Comparison of ENCODE assay signal across 9 cellular contexts in the genomic region with DNA sequence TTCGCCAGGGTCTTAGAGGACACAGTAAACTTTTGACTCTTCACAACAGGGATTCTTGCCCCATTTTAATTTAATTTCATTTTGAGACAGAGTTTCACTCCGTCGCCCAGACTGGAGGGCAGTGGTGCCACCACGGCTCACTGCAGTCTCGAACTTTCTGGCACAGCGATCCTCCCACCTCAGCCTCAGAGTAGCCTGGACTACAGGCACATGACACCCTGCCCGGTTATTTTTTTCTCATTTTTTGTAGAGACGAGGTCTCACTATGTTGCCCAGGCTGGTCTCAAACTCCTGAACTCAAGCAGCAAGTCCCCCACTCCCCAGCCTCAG. TPM values are rescaled to one million over a fixed set of nuclear protein-coding genes. Genes with fewer than 3 reads are reported as not detected.
DNase-seq lines count a peak whose midpoint lies in the region; ATAC-seq, FAIRE-seq and TF ChIP-seq lines count a peak whose summit lies in the region.
"Had no signal": no experiment of that assay in that cellular context is flagged by ENCODE, and none has a peak within 500 bp of the region (broad histone marks: within the 10 kb centered on the region; RNA-seq: fewer than 3 reads in every experiment).

No MANE protein-coding gene starts in this region.

- RAD21 ChIA-PET in HCT116 (lab: Charles Lee; ENCODE audit: low non-redundant PET in 1 of 2, low total read pairs in 2 of 2, uncharacterized antibody in 2 of 2, unreplicated experiment in 2 of 2) = no interaction called here

- peaks cover 18 to 25% of the 10 kb centered on the region in 2 experiments for H3K36me3 ChIP-seq in HCT116 (ENCODE audit: control insufficient read depth in 1 of 2, insufficient read depth in 2 of 2, low read length in 2 of 2)
- 0 out of 2 replicates have a peak, but pooled peaks cover 2% of the 10 kb centered on the region for H3K36me3 ChIP-seq in SU-DHL-6 (ENCODE audit: low read length)
- peaks cover 0 to 26% (median 20%) of the 10 kb centered on the region in 6 donors for H3K36me3 ChIP-seq in spleen

- H4K20me1 ChIP-seq in HCT116 (ENCODE audit: insufficient read depth) = no peaks in the 10 kb centered on the region
- no peaks in the 10 kb centered on the region for H4K20me1 ChIP-seq in SU-DHL-6 (ENCODE audit: low read depth, low read length)

- no peak for FAIRE-seq in GM19239 (lab: Jason Lieb, UNC)
- FAIRE-seq: islet of Langerhans had no signal

- TF ChIP-seq CTCF in HCT116 (IDR thresholded peaks at IDR 0.05 in 2 of 3, conservative IDR thresholded peaks at IDR 0.05 in 1 of 3; ENCODE audit: borderline replicate concordance in 1 of 3, insufficient read depth in 1 of 3, low read depth in 2 of 3, low read length in 2 of 3) = no peak; a peak in 2 of 6 replicates
- no peak for TF ChIP-seq CTCF in SU-DHL-6 (IDR thresholded peaks at IDR 0.05; ENCODE audit: insufficient read depth, low read length, poor library complexity, severe bottlenecking)
- TF ChIP-seq CTCF in foreskin fibroblast (IDR thresholded peaks at IDR 0.05; ENCODE audit: low read depth, low read length) = no peak
- TF ChIP-seq CTCF in spleen (IDR thresholded peaks at IDR 0.05 in 8 of 11, conservative IDR thresholded peaks at IDR 0.05 in 3 of 11) = peak in 4 of 11 experiments; percentile 3 to 63 (median 46)

- CTCF ChIA-PET in HCT116 (lab: Charles Lee) = no interaction called here

- intact Hi-C loops in HCT116 (cut with micrococcal nuclease) = loop anchor here (1.0 kb wide), 2 partner anchors 102 to 391 kb away; no protein-coding TSS in a partner anchor
- intact Hi-C loops in spleen (cut with DNase I; ENCODE audit: low total_unique reads) = no loop called here

- ATAC-seq in HCT116 = peak; percentile 65

- H3K9me3 ChIP-seq in HCT116 (ENCODE audit: control insufficient read depth in 1 of 2, insufficient read depth in 1 of 2, low read depth in 1 of 2, low read length in 2 of 2) = no peaks in the 10 kb centered on the region
- no peaks in the 10 kb centered on the region for H3K9me3 ChIP-seq in SU-DHL-6 (ENCODE audit: insufficient read depth, low read length)
- no peaks in the 10 kb centered on the region for H3K9me3 ChIP-seq in spleen

- H3K79me2 ChIP-seq in HCT116 (ENCODE audit: insufficient read depth, low read length) = peaks cover 46% of the 10 kb centered on the region
- peaks cover 23% of the 10 kb centered on the region for H3K79me2 ChIP-seq in SU-DHL-6 (ENCODE audit: insufficient read depth, low read length)

- H3K4me3 ChIP-seq in HCT116 (replicated peaks in 1 of 2; ENCODE audit: low read depth in 1 of 2, low read length in 2 of 2) = peak overlapping the region; percentile 97 to 99
- peak overlapping the region; percentile 75 for H3K4me3 ChIP-seq in SU-DHL-6 (ENCODE audit: insufficient read depth, low read length, poor library complexity, severe bottlenecking)
- H3K4me3 ChIP-seq in foreskin fibroblast (ENCODE audit: low read depth in 1 of 2, low read length in 2 of 2) = peak overlapping the region; percentile 96 to 98
- peak overlapping the region in 6 of 8 donors; percentile 89 to 100 (median 98) for H3K4me3 ChIP-seq in spleen

- TF ChIP-seq POLR2A in HCT116 (IDR thresholded peaks at IDR 0.05; ENCODE audit: borderline replicate concordance, extremely low read depth, insufficient read depth, insufficient read length) = no peak
- TF ChIP-seq POLR2A in spleen (IDR thresholded peaks at IDR 0.05) = no peak

- no peak overlapping the region for H3K27ac ChIP-seq in HCT116 (ENCODE audit: low read depth, low read length)
- H3K27ac ChIP-seq in SU-DHL-6 (ENCODE audit: low read depth, low read length) = no peak overlapping the region
- H3K27ac ChIP-seq in spleen = peak overlapping the region in 4 of 8 donors; percentile 57 to 74 (median 67)

- peak overlapping the region; percentile 96 for H3K9ac ChIP-seq in HCT116 (ENCODE audit: low read length)
- peak overlapping the region; percentile 92 for H3K9ac ChIP-seq in SU-DHL-6 (ENCODE audit: low read length)

- H3K27me3 ChIP-seq in HCT116 (ENCODE audit: insufficient read depth, low read length) = no peaks in the 10 kb centered on the region
- no peaks in the 10 kb centered on the region for H3K27me3 ChIP-seq in SU-DHL-6 (ENCODE audit: low read length)
- H3K27me3 ChIP-seq in spleen (replicated peaks in 1 of 7) = no peaks in the 10 kb centered on the region

- no peaks in the 10 kb centered on the region for H3F3A ChIP-seq in SU-DHL-6 (ENCODE audit: insufficient read depth)

- POLR2A ChIA-PET in HCT116 (lab: Charles Lee) = no interaction called here

- H3K4me2 ChIP-seq in HCT116 (ENCODE audit: low read length) (peak overlapping the region; percentile 93), SU-DHL-6 (ENCODE audit: low read depth, low read length, poor library complexity, severe bottlenecking) (peak overlapping the region; percentile 99)

- no peak for DNase-seq in HCT116 (ENCODE audit: low read depth, low spot score)
- DNase-seq in foreskin fibroblast = no peak
- no peak for DNase-seq in spleen
- no peak for DNase-seq in GM19239 (ENCODE audit: insufficient read length, low spot score)
- no peak for DNase-seq in NK-92 (lab: John Stamatoyannopoulos, UW; ENCODE audit: unreplicated experiment)
- DNase-seq in NOMO-1 (lab: John Stamatoyannopoulos, UW; ENCODE audit: unreplicated experiment in 2 of 2) = no peak
- no peak for DNase-seq in anterior cingulate cortex (lab: John Stamatoyannopoulos, UW)

- no peak for TF ChIP-seq RAD21 in HCT116 (IDR thresholded peaks at IDR 0.05; ENCODE audit: low read depth)

- H3K9me2 ChIP-seq in HCT116 (ENCODE audit: insufficient read depth) = no peaks in the 10 kb centered on the region
- H3K9me2 ChIP-seq in SU-DHL-6 (replicated peaks; ENCODE audit: insufficient read depth, low read length) = no peaks in the 10 kb centered on the region

- WGBS in spleen, 5 donors = 64 to 70% (median 65%) methylated on average over 8 of the region's 8 CpGs

- H3K4me1 ChIP-seq in HCT116 (ENCODE audit: control insufficient read depth in 1 of 2, insufficient read depth in 2 of 2, low read length in 2 of 2) (peaks cover 3 to 10% of the 10 kb centered on the region in 2 experiments; a peak in 3 of 4 replicates), spleen (peaks cover 6 to 45% (median 29%) of the 10 kb centered on the region in 6 donors)

- no TSS peak for BruUV-seq in HCT116 (replicated peaks; lab: Mats Ljungman, UMichigan)

- peak overlapping the region; percentile 98 for H2AFZ ChIP-seq in HCT116 (ENCODE audit: low read depth, low read length, poor library complexity, severe bottlenecking)
- H2AFZ ChIP-seq in SU-DHL-6 (ENCODE audit: low read depth, low read length, severe bottlenecking) = peak overlapping the region; percentile 73

TF ChIP-seq in HCT116, 20 proteins besides CTCF, POLR2A, EP300 and RAD21 (continues in another document):
- no peak for TF ChIP-seq ZFX (IDR thresholded peaks at IDR 0.05)
- TF ChIP-seq ZNF274 (IDR thresholded peaks at IDR 0.05; ENCODE audit: low read depth, low read length) = no peak
- TF ChIP-seq, protein P1, sequence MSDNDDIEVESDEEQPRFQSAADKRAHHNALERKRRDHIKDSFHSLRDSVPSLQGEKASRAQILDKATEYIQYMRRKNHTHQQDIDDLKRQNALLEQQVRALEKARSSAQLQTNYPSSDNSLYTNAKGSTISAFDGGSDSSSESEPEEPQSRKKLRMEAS (IDR thresholded peaks at IDR 0.05) = no peak
- TF ChIP-seq SP1 (IDR thresholded peaks at IDR 0.05; ENCODE audit: low read depth) = no peak
- no peak for TF ChIP-seq EZH2 (IDR thresholded peaks at IDR 0.05)
- no peak for TF ChIP-seq YY1 (IDR thresholded peaks at IDR 0.05; ENCODE audit: extremely low read depth, insufficient replicate concordance, low read depth, low read length)
- no peak for TF ChIP-seq SRF (IDR thresholded peaks at IDR 0.05; ENCODE audit: low read depth)
- no peak for TF ChIP-seq FOSL1 (IDR thresholded peaks at IDR 0.05; ENCODE audit: low read depth)
- no peak for TF ChIP-seq SIN3A (IDR thresholded peaks at IDR 0.05; ENCODE audit: low read depth)
- TF ChIP-seq, protein P2, sequence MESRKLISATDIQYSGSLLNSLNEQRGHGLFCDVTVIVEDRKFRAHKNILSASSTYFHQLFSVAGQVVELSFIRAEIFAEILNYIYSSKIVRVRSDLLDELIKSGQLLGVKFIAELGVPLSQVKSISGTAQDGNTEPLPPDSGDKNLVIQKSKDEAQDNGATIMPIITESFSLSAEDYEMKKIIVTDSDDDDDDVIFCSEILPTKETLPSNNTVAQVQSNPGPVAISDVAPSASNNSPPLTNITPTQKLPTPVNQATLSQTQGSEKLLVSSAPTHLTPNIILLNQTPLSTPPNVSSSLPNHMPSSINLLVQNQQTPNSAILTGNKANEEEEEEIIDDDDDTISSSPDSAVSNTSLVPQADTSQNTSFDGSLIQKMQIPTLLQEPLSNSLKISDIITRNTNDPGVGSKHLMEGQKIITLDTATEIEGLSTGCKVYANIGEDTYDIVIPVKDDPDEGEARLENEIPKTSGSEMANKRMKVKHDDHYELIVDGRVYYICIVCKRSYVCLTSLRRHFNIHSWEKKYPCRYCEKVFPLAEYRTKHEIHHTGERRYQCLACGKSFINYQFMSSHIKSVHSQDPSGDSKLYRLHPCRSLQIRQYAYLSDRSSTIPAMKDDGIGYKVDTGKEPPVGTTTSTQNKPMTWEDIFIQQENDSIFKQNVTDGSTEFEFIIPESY (IDR thresholded peaks at IDR 0.05; ENCODE audit: extremely low read depth, insufficient replicate concordance, low read length) = no peak
- no peak for TF ChIP-seq JUND (IDR thresholded peaks at IDR 0.05)
- TF ChIP-seq ELF1 (IDR thresholded peaks at IDR 0.05; ENCODE audit: borderline replicate concordance, low read depth) = no peak
- TF ChIP-seq, protein P3, sequence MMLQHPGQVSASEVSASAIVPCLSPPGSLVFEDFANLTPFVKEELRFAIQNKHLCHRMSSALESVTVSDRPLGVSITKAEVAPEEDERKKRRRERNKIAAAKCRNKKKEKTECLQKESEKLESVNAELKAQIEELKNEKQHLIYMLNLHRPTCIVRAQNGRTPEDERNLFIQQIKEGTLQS (IDR thresholded peaks at IDR 0.05) = no peak

RNA-seq across cellular contexts. Expression of a gene that starts 0.3 kb away (rescaled TPM):
- total RNA-seq in HCT116 (2021; ENCODE audit: unreplicated experiment) (55.5 TPM), spleen (10 to 100 TPM in 6 of 7 donors, 1 to 10 TPM in 1; 9.8 to 17.3 (median 12.5) TPM)
- polyA plus RNA-seq in HCT116 (2012) = 30.0 and 31.6 TPM in 2 replicates
- polyA plus RNA-seq in spleen = 1 to 10 TPM; 5.8 to 9.6 (median 8.8) TPM

RNA-seq across cellular contexts. Expression of a gene that starts 5.2 kb away (rescaled TPM):
- total RNA-seq in HCT116 (2021; ENCODE audit: unreplicated experiment) (not detected), spleen (1 to 10 TPM; 1.3 to 3.9 (median 2.5) TPM)
- polyA plus RNA-seq in HCT116 (2012) = not detected in 2 replicates
- under 1 TPM; 0.08 to 0.51 (median 0.22) TPM for polyA plus RNA-seq in spleen

RNA-seq across cellular contexts. Expression of a gene that starts 21.0 kb away (rescaled TPM):
- total RNA-seq in HCT116 (2021; ENCODE audit: unreplicated experiment) (not detected), spleen (not detected)
- 0.05 and 0.08 TPM in 2 replicates for polyA plus RNA-seq in HCT116 (2012)
- polyA plus RNA-seq in spleen = under 1 TPM in 1 of 3 donors, not detected in 2; 0.10 TPM

RNA-seq across cellular contexts. Expression of a gene that starts 22.8 kb away (rescaled TPM):
- 12.9 TPM for total RNA-seq in HCT116 (2021; ENCODE audit: unreplicated experiment)
- 7.7 and 8.3 TPM in 2 replicates for polyA plus RNA-seq in HCT116 (2012)
- 10 to 100 TPM in 6 of 7 donors, 1 to 10 TPM in 1; 9.0 to 24.1 (median 14.9) TPM for total RNA-seq in spleen
- 1 to 10 TPM; 4.0 to 8.4 (median 5.5) TPM for polyA plus RNA-seq in spleen

RNA-seq across cellular contexts. Expression of a gene that starts 51.8 kb away (rescaled TPM):
- total RNA-seq in HCT116 (2021; ENCODE audit: unreplicated experiment) = not detected
- polyA plus RNA-seq in HCT116 (2012) = not detected in 2 replicates
- not detected for total RNA-seq in spleen
- polyA plus RNA-seq in spleen = under 1 TPM in 1 of 3 donors, not detected in 2; 0.04 TPM
